ENCODE assay signal across 8 cellular contexts in the genomic region with DNA sequence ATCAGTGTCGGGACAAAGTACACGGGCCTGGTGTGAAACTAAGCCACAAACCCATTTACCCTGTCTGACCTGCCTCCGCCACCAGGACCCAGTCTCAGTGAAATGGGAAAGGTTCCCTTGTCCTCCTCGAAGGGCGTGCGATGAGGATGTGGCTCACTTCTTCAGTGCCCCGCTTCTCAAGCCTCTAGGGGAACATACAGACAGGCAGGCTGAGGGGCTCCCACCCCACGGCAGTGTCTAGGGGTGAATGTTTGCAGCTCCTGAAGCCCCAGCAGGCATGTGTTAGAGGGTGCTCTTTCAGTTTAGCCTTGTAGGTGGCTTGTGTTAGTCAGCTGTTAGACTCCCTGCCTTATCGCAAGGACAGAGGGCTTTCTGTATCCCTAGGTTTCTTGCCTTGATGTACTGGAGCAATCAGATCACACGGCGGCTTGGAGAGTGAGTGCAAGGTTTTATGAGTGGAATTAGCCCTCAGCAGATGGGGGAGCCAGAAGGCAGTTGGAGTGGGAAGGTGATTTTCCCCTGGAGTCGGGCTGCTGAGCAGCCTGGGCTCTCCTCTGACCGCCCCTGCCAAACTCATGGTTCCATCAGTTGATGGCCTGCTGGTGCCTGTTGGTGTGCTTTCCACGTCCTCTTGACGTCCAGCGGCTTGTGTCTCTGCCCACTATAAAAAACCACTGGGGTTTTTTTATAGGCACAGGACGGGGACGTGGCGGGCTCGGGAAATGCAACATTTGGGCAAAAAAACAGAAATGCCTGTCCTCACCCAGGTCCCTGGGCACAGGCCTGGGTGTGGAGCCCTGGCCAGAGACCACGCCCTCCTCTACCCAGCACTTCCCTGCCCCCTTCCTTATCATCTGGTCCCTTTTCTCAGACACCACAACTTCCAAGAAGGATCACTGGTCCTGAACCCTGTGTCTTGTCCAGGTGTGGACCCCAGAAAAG. TPM values are rescaled to one million over a fixed set of nuclear protein-coding genes. Genes with fewer than 3 reads are reported as not detected.
A peak's percentile ranks its signal among the peaks of the same experiment; 100 is the strongest.
DNase-seq lines count a peak whose midpoint lies in the region; ATAC-seq and TF ChIP-seq lines count a peak whose summit lies in the region.

No MANE protein-coding gene starts in this region.

- no peaks in the 10 kb centered on the region for H3K27me3 ChIP-seq in mucosa of stomach (ENCODE audit: control insufficient read depth, insufficient read depth, low read length)

- peak overlapping the region; percentile 77 for H3K4me3 ChIP-seq in mucosa of stomach (ENCODE audit: low read length)

- peak; percentile 27 for ATAC-seq in HG02943 (IDR thresholded peaks at IDR 0.05; ENCODE audit: low read depth, unreplicated experiment)
- ATAC-seq in HG03520 (IDR thresholded peaks at IDR 0.05; ENCODE audit: unreplicated experiment): no peak

- H3K27me3 Mint-ChIP-seq in chondrocyte (ENCODE audit: low read depth): no peaks in the 10 kb centered on the region

- H3K4me3 Mint-ChIP-seq in chondrocyte (ENCODE audit: unreplicated experiment): peak overlapping the region; percentile 93

- peaks cover 16% of the 10 kb centered on the region for H3K4me1 Mint-ChIP-seq in chondrocyte (ENCODE audit: low read depth)

- H3K27ac Mint-ChIP-seq in chondrocyte (ENCODE audit: unreplicated experiment): peak overlapping the region; percentile 89

- TF ChIP-seq CTCF in chondrocyte (IDR thresholded peaks at IDR 0.05): no peak
- TF ChIP-seq CTCF in GM10266 (IDR thresholded peaks at IDR 0.05; ENCODE audit: control insufficient read depth, insufficient read depth, low read depth, missing control alignments): no peak

- H3K36me3 ChIP-seq in mucosa of stomach (ENCODE audit: control insufficient read depth, insufficient read depth, low read length): no peaks in the 10 kb centered on the region

- peak overlapping the region; percentile 80 for H3K9ac ChIP-seq in mucosa of stomach (ENCODE audit: low read length)

- no peaks in the 10 kb centered on the region for H3K9me3 Mint-ChIP-seq in chondrocyte (ENCODE audit: low read depth)

- peaks cover 2% of the 10 kb centered on the region for H3K36me3 Mint-ChIP-seq in chondrocyte (ENCODE audit: low read depth)

- no peaks in the 10 kb centered on the region for H3K9me3 ChIP-seq in mucosa of stomach (ENCODE audit: control insufficient read depth, low read length)

- H3K4me1 ChIP-seq in mucosa of stomach (ENCODE audit: control insufficient read depth, insufficient read depth, low read length): peaks cover 19% of the 10 kb centered on the region

- peak; percentile 22 for DNase-seq in NCI-H1105 treated with DMSO at 0.1 percent for 48 hours (lab: John Stamatoyannopoulos, UW)
- DNase-seq in NCI-H1105 (lab: John Stamatoyannopoulos, UW): no peak
- peak; percentile 16 to 48 for DNase-seq in SHP77 (lab: John Stamatoyannopoulos, UW)
- no peak for DNase-seq in chondrocyte (ENCODE audit: low spot score)
- DNase-seq in GM10266 (ENCODE audit: extremely low spot score): no peak

RNA-seq across cellular contexts. Expression of a gene that starts 0.8 kb away (rescaled TPM):
- 9.5 to 15.2 TPM (median 10.0 TPM) in 3 replicates for total RNA-seq in chondrocyte

RNA-seq across cellular contexts. Expression of a gene that starts 0.8 kb away (rescaled TPM):
- 17.7 to 19.8 TPM (median 17.8 TPM) in 3 replicates for total RNA-seq in chondrocyte

RNA-seq across cellular contexts. Expression of a gene that starts 10.1 kb away (rescaled TPM):
- 22.7 to 31.0 TPM (median 23.8 TPM) in 3 replicates for total RNA-seq in chondrocyte

Comparison
In these comparisons a context has a peak if more than half of its experiments do, and no peak if none do; other contexts are left out.
1. DNase-seq: peak in NCI-H1105 treated with DMSO at 0.1 percent for 48 hours (single experiment) and SHP77 (2 of 2); none in NCI-H1105 (single experiment), chondrocyte (single experiment) and GM10266 (single experiment).